In genomic region chr15:67149068-67149841, GRCh38 we compare ENCODE assay signal across 10 cellular contexts.
DNase-seq lines count a peak whose midpoint lies in the region; ATAC-seq and TF ChIP-seq lines count a peak whose summit lies in the region.
"Had no signal": no experiment of that assay in that cellular context is flagged by ENCODE, and none has a peak within 500 bp of the region (broad histone marks: within the 10 kb centered on the region; RNA-seq: fewer than 3 reads in every experiment).

No MANE protein-coding gene starts in this region.

- H3K4me3 ChIP-seq in left ventricle myocardium inferior (peak overlapping the region; percentile 18), brain microvascular endothelial cell (ENCODE audit: low read depth, low read length) (no peak overlapping the region), mucosa of rectum (ENCODE audit: low read length in 2 of 2) (no peak overlapping the region)
- H3K4me3 ChIP-seq: K562 had no signal

- intact Hi-C loops in left ventricle myocardium inferior (cut with micrococcal nuclease) (no loop called here), left ventricle myocardium superior (cut with micrococcal nuclease) (no loop called here)

- H3K9ac ChIP-seq in mucosa of rectum (ENCODE audit: low read depth in 1 of 2, low read length in 2 of 2): no peak overlapping the region

- peaks cover 85% of the 10 kb centered on the region for H3K4me1 ChIP-seq in left ventricle myocardium inferior
- H3K4me1 ChIP-seq in mucosa of rectum (ENCODE audit: control insufficient read depth in 2 of 2, insufficient read depth in 2 of 2, low read length in 2 of 2): peaks cover 47 to 54% of the 10 kb centered on the region in 2 donors

- DNase-seq in left ventricle myocardium inferior: no peak
- no peak for DNase-seq in left ventricle myocardium superior
- no peak for DNase-seq in brain microvascular endothelial cell
- DNase-seq in amygdala (lab: John Stamatoyannopoulos, UW): no peak
- no peak for DNase-seq in NCI-H128 (lab: John Stamatoyannopoulos, UW; ENCODE audit: unreplicated experiment)
- DNase-seq: midbrain had no signal

- H3K27ac ChIP-seq in left ventricle myocardium inferior (replicated peaks): peak overlapping the region; percentile 84
- H3K27ac ChIP-seq in brain microvascular endothelial cell: peak overlapping the region; percentile 100
- H3K27ac ChIP-seq in mucosa of rectum (ENCODE audit: low read depth in 2 of 2, low read length in 2 of 2): peak overlapping the region; percentile 78 to 86

- in situ Hi-C loops in brain microvascular endothelial cell (cut with HindIII; ENCODE audit: low pct_ligation_motif_present, low sequenced_read_pairs): no loop called here

- H3K27me3 ChIP-seq in left ventricle myocardium inferior (ENCODE audit: low read depth) (no peaks in the 10 kb centered on the region), brain microvascular endothelial cell (replicated peaks) (no peaks in the 10 kb centered on the region), mucosa of rectum (ENCODE audit: control insufficient read depth in 2 of 2, insufficient read depth in 2 of 2, low read length in 2 of 2) (no peaks in the 10 kb centered on the region)

- no peaks in the 10 kb centered on the region for H3K36me3 ChIP-seq in left ventricle myocardium inferior
- H3K36me3 ChIP-seq in brain microvascular endothelial cell (replicated peaks): peaks cover 34% of the 10 kb centered on the region
- no peaks in the 10 kb centered on the region for H3K36me3 ChIP-seq in mucosa of rectum (ENCODE audit: control insufficient read depth in 2 of 2, insufficient read depth in 2 of 2, low read length in 2 of 2)

- ATAC-seq in left ventricle myocardium superior (no peak), GM19023 (IDR thresholded peaks at IDR 0.05; ENCODE audit: unreplicated experiment) (no peak), HG03457 (IDR thresholded peaks at IDR 0.05; ENCODE audit: unreplicated experiment) (no peak)

- no peak for TF ChIP-seq CTCF in left ventricle myocardium inferior (IDR thresholded peaks at IDR 0.05; ENCODE audit: borderline replicate concordance)
- TF ChIP-seq CTCF in brain microvascular endothelial cell (IDR thresholded peaks at IDR 0.05; ENCODE audit: low read depth, low read length, missing control alignments): no peak

- H3K9me3 ChIP-seq in left ventricle myocardium inferior (replicated peaks) (no peaks in the 10 kb centered on the region), mucosa of rectum (ENCODE audit: control insufficient read depth in 2 of 2, low read length in 2 of 2) (no peaks in the 10 kb centered on the region)
